ENCODE assay signal across 16 cellular contexts in genomic region chr13:26213982-26214381, GRCh38. TPM values are rescaled to one million over a fixed set of nuclear protein-coding genes. Genes with fewer than 3 reads are reported as not detected.
A peak's percentile ranks its signal among the peaks of the same experiment; 100 is the strongest.
DNase-seq lines count a peak whose midpoint lies in the region; ATAC-seq, FAIRE-seq and TF ChIP-seq lines count a peak whose summit lies in the region.
"Had no signal": no experiment of that assay in that cellular context is flagged by ENCODE, and none has a peak within 500 bp of the region (broad histone marks: within the 10 kb centered on the region; RNA-seq: fewer than 3 reads in every experiment).

No MANE protein-coding gene starts in this region.

- no peak for ATAC-seq in activated T-helper 17 cell treated with anti-CD3 and anti-CD28 coated beads, Interleukin-2, amount 50 U/mL, for 72 hours (replicated peaks)
- ATAC-seq in activated CD8-positive, alpha-beta T cell treated with anti-CD3 and anti-CD28 coated beads for 36 hours, result no peak
- ATAC-seq in HG02938 (IDR thresholded peaks at IDR 0.05; ENCODE audit: unreplicated experiment), result no peak
- ATAC-seq: CD8-positive, alpha-beta T cell had no signal

- peak overlapping the region; percentile 2 for H3K27ac Mint-ChIP-seq in activated T-helper 17 cell treated with anti-CD3 and anti-CD28 coated beads, Interleukin-2, amount 50 U/mL, for 72 hours
- no peak overlapping the region for H3K27ac Mint-ChIP-seq in activated CD8-positive, alpha-beta T cell treated with anti-CD3 and anti-CD28 coated beads for 36 hours
- H3K27ac Mint-ChIP-seq: B cell; CD8-positive, alpha-beta T cell had no signal

- intact Hi-C loops in activated CD8-positive, alpha-beta T cell treated with anti-CD3 and anti-CD28 coated beads for 36 hours (cut with micrococcal nuclease), result no loop called here

- no peaks in the 10 kb centered on the region for H3K27me3 Mint-ChIP-seq in activated T-helper 17 cell treated with anti-CD3 and anti-CD28 coated beads, Interleukin-2, amount 50 U/mL, for 72 hours
- H3K27me3 Mint-ChIP-seq in activated CD8-positive, alpha-beta T cell treated with anti-CD3 and anti-CD28 coated beads for 36 hours, result no peaks in the 10 kb centered on the region
- H3K27me3 Mint-ChIP-seq: B cell had no signal

- no peak overlapping the region for H3K4me3 Mint-ChIP-seq in activated T-helper 17 cell treated with anti-CD3 and anti-CD28 coated beads, Interleukin-2, amount 50 U/mL, for 72 hours
- H3K4me3 Mint-ChIP-seq in activated CD8-positive, alpha-beta T cell treated with anti-CD3 and anti-CD28 coated beads for 36 hours, result no peak overlapping the region
- H3K4me3 Mint-ChIP-seq: B cell; CD8-positive, alpha-beta T cell had no signal

- no peak for DNase-seq in GM12891 (ENCODE audit: insufficient read length, low spot score)
- no peak for DNase-seq in GM19239 (ENCODE audit: insufficient read length, low spot score)
- DNase-seq in erythroblast (lab: John Stamatoyannopoulos, UW), result no peak
- no peak for DNase-seq in activated CD8-positive, alpha-beta T cell treated with anti-CD3 and anti-CD28 coated beads for 36 hours
- no peak for DNase-seq in pons (ENCODE audit: low spot score)
- DNase-seq: Calu3; CD8-positive, alpha-beta T cell; DMS79 treated with DMSO at 0.1 percent for 48 hours; GF-D8; GM23248; HCEC 1CT; KBM-7 had no signal

- no peak for FAIRE-seq in GM12891 (lab: Jason Lieb, UNC)
- FAIRE-seq in GM19239 (lab: Jason Lieb, UNC), result peak; percentile 23
- FAIRE-seq: H54 had no signal

- CTCF ChIA-PET in activated CD8-positive, alpha-beta T cell treated with anti-CD3 and anti-CD28 coated beads for 36 hours (lab: Charles Lee), result interaction anchor here (0.9 kb wide), 1 partner anchor 28 kb away, joined by 3 read pairs; no protein-coding TSS in a partner anchor

- no peak for TF ChIP-seq POLR2A in GM12891 (IDR thresholded peaks at IDR 0.05; ENCODE audit: low read depth, low read length)
- peak; percentile 17 for TF ChIP-seq POLR2A in erythroblast (IDR thresholded peaks at IDR 0.05; ENCODE audit: low read length)

- POLR2A ChIA-PET in activated CD8-positive, alpha-beta T cell treated with anti-CD3 and anti-CD28 coated beads for 36 hours (lab: Charles Lee), result interaction anchor here (0.7 kb wide), 1 partner anchor 15 kb away, joined by 3 read pairs; no protein-coding TSS in a partner anchor

- H3K4me1 Mint-ChIP-seq in activated T-helper 17 cell treated with anti-CD3 and anti-CD28 coated beads, Interleukin-2, amount 50 U/mL, for 72 hours, result peaks cover 4% of the 10 kb centered on the region
- peaks cover 21% of the 10 kb centered on the region for H3K4me1 Mint-ChIP-seq in activated CD8-positive, alpha-beta T cell treated with anti-CD3 and anti-CD28 coated beads for 36 hours (ENCODE audit: low read depth)
- H3K4me1 Mint-ChIP-seq: B cell had no signal

- no peak for TF ChIP-seq CTCF in activated CD8-positive, alpha-beta T cell treated with anti-CD3 and anti-CD28 coated beads for 36 hours (IDR thresholded peaks at IDR 0.05)

- no peaks in the 10 kb centered on the region for H3K9me3 Mint-ChIP-seq in activated T-helper 17 cell treated with anti-CD3 and anti-CD28 coated beads, Interleukin-2, amount 50 U/mL, for 72 hours
- H3K9me3 Mint-ChIP-seq in activated CD8-positive, alpha-beta T cell treated with anti-CD3 and anti-CD28 coated beads for 36 hours, result no peaks in the 10 kb centered on the region
- H3K9me3 Mint-ChIP-seq: CD8-positive, alpha-beta T cell had no signal

- H3K36me3 Mint-ChIP-seq in activated T-helper 17 cell treated with anti-CD3 and anti-CD28 coated beads, Interleukin-2, amount 50 U/mL, for 72 hours (ENCODE audit: low read depth), result peaks cover 92% of the 10 kb centered on the region
- peaks cover 44% of the 10 kb centered on the region for H3K36me3 Mint-ChIP-seq in activated CD8-positive, alpha-beta T cell treated with anti-CD3 and anti-CD28 coated beads for 36 hours (ENCODE audit: low read depth)

TF ChIP-seq in GM12891, 5 proteins besides CTCF, POLR2A, EP300 and RAD21:
- TF ChIP-seq TAF1 (IDR thresholded peaks at IDR 0.05; ENCODE audit: low read depth, low read length), result no peak
- TF ChIP-seq POLR2AphosphoS5 (IDR thresholded peaks at IDR 0.05; ENCODE audit: low read depth, low read length), result peak; percentile 55; the same call in 1 of the 2 replicates
- no peak for TF ChIP-seq SPI1 (IDR thresholded peaks at IDR 0.05; ENCODE audit: low read depth, low read length)
- no peak for TF ChIP-seq PAX5 (IDR thresholded peaks at IDR 0.05; ENCODE audit: insufficient read depth, low read length, severe bottlenecking)

RNA-seq across cellular contexts. Expression of gene RNF6, which starts 8.1 kb away (rescaled TPM):
- polyA plus RNA-seq in GM12891 (2012; ENCODE audit: low read depth, missing spikeins), result 26.7 TPM
- 10 to 100 TPM; 34.3 to 38.9 TPM for total RNA-seq in activated T-helper 17 cell treated with anti-CD3 and anti-CD28 coated beads, Interleukin-2, amount 50 U/mL, for 72 hours
- 10 to 100 TPM; 36.2 TPM for total RNA-seq in activated CD8-positive, alpha-beta T cell treated with anti-CD3 and anti-CD28 coated beads for 36 hours

RNA-seq across cellular contexts. Expression of gene CDK8, which starts 39.9 kb away (rescaled TPM):
- 9.6 TPM for polyA plus RNA-seq in GM12891 (2012; ENCODE audit: low read depth, missing spikeins)
- total RNA-seq in activated T-helper 17 cell treated with anti-CD3 and anti-CD28 coated beads, Interleukin-2, amount 50 U/mL, for 72 hours, result 10 to 100 TPM; 11.0 to 19.7 TPM
- 10 to 100 TPM; 19.7 to 20.0 TPM for total RNA-seq in activated CD8-positive, alpha-beta T cell treated with anti-CD3 and anti-CD28 coated beads for 36 hours
